In the genomic region with DNA sequence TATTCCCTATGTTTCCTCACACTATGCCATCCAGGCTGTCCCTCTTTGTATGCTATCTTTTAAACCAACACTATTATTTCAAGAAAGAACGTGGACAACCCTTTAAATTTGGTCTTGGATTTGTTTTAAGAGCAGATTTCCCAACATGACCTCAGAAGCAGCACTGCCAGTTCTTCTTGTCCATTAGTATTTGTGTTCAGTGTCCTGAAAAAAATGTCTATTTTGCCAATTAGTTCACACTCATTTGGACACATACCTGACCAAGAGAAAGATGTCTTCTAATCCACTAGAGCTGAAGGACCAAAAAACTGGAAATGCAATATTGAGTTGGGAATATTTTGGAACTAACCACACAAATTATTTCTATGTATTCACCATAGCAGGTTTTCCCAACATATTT, we compare ENCODE assay signal across 28 cellular contexts.
"Had no signal": no experiment of that assay in that cellular context is flagged by ENCODE, and none has a peak within 500 bp of the region (broad histone marks: within the 10 kb centered on the region; RNA-seq: fewer than 3 reads in every experiment).

No MANE protein-coding gene starts in this region.

- ATAC-seq: activated CD8-positive, alpha-beta T cell treated with anti-CD3 and anti-CD28 coated beads, Interleukin-2, amount 10 ng/mL, durations not matched to agents 7 days and 5 days; PC-3 had no signal

- H3K36me3 ChIP-seq: ascending aorta, breast epithelium, MG63, Peyer's patch had no signal

- H3K27me3 Mint-ChIP-seq: activated CD4-positive, alpha-beta T cell treated with anti-CD3 and anti-CD28 coated beads, Interleukin-2, amount 10 ng/mL, durations not matched to agents 24 days and 14 days; activated naive CD4-positive, alpha-beta T cell treated with anti-CD3 and anti-CD28 coated beads, Interleukin-2, amount 50 U/mL, for 24 hours; activated naive CD8-positive, alpha-beta T cell treated with anti-CD3 and anti-CD28 coated beads, Interleukin-2, amount 10 ng/mL, durations not matched to agents 7 days and 5 days had no signal

- H3K4me3 ChIP-seq: ascending aorta, breast epithelium, MG63, Peyer's patch had no signal

- FAIRE-seq: TTC549 had no signal

- H3K36me3 Mint-ChIP-seq: activated naive CD4-positive, alpha-beta T cell treated with anti-CD3 and anti-CD28 coated beads, Interleukin-2, amount 50 U/mL, for 24 hours; activated naive CD8-positive, alpha-beta T cell treated with anti-CD3 and anti-CD28 coated beads, Interleukin-2, amount 10 ng/mL, durations not matched to agents 7 days and 5 days had no signal

- DNase-seq: activated CD4-positive, alpha-beta T cell treated with anti-CD3 and anti-CD28 coated beads, Interleukin-2, amount 10 ng/mL, durations not matched to agents 24 days and 14 days; activated CD4-positive, alpha-beta T cell treated with anti-CD3 and anti-CD28 coated beads, Interleukin-2, amount 50 U/mL, for 4 hours; activated CD8-positive, alpha-beta T cell treated with anti-CD3 and anti-CD28 coated beads, Interleukin-2, amount 10 ng/mL, durations not matched to agents 7 days and 5 days; activated gamma-delta T cell; activated naive CD4-positive, alpha-beta T cell treated with Interleukin-2 at 50 U/mL for 16 hours; activated naive CD8-positive, alpha-beta T cell treated with anti-CD3 and anti-CD28 coated beads, Interleukin-2, amount 10 ng/mL, durations not matched to agents 7 days and 5 days; activated T-cell treated with anti-CD3 and anti-CD28 coated beads, Interleukin-2, amount 50 U/mL, for 24 hours; amygdala; Kasumi-1; KG1; MG63; NCI-H1048; NCI-H1436 treated with DMSO at 0.1 percent for 48 hours; NCI-H1694 treated with DMSO at 0.1 percent for 48 hours; NCI-H2029; NCI-H510A; NCI-H526; NCI-H748 treated with DMSO at 0.1 percent for 48 hours; NK-92 treated with Interleukin-12 subunit alpha and Interleukin-12 subunit beta, amount 100 ng/mL, for 24 hours; PC-3; Peyer's patch; RPMI8226 had no signal

- H3K9me3 ChIP-seq: ascending aorta, breast epithelium, MG63, Peyer's patch had no signal

- H3K27me3 ChIP-seq: ascending aorta, MG63, Peyer's patch had no signal

- H3K4me1 Mint-ChIP-seq: activated CD4-positive, alpha-beta T cell treated with anti-CD3 and anti-CD28 coated beads, Interleukin-2, amount 10 ng/mL, durations not matched to agents 24 days and 14 days; activated naive CD4-positive, alpha-beta T cell treated with anti-CD3 and anti-CD28 coated beads, Interleukin-2, amount 50 U/mL, for 24 hours; activated naive CD8-positive, alpha-beta T cell treated with anti-CD3 and anti-CD28 coated beads, Interleukin-2, amount 10 ng/mL, durations not matched to agents 7 days and 5 days had no signal

- H3K27ac ChIP-seq: ascending aorta, breast epithelium, Peyer's patch had no signal

- H3K4me1 ChIP-seq: ascending aorta, breast epithelium, Peyer's patch had no signal

- H3K9me3 Mint-ChIP-seq: activated CD4-positive, alpha-beta T cell treated with anti-CD3 and anti-CD28 coated beads, Interleukin-2, amount 10 ng/mL, durations not matched to agents 24 days and 14 days; activated naive CD4-positive, alpha-beta T cell treated with anti-CD3 and anti-CD28 coated beads, Interleukin-2, amount 50 U/mL, for 24 hours; activated naive CD8-positive, alpha-beta T cell treated with anti-CD3 and anti-CD28 coated beads, Interleukin-2, amount 10 ng/mL, durations not matched to agents 7 days and 5 days; activated T-cell treated with anti-CD3 and anti-CD28 coated beads, Interleukin-2, amount 50 U/mL, for 24 hours; activated T-helper 2 cell treated with anti-CD3 and anti-CD28 coated beads, Interferon-gamma antibody, Interleukin-2, Interleukin-4, amounts not matched to agents 10 μg/mL and 5 μg/mL and 100 μg/mL, durations not matched to agents 14 hours and 24 hours and 36 hours; T-helper 2 cell treated with Interferon-gamma antibody and Interleukin-4, amounts not matched to agents 5 μg/mL and 100 μg/mL, for 36 hours had no signal

- H3K4me3 Mint-ChIP-seq: activated CD4-positive, alpha-beta T cell treated with anti-CD3 and anti-CD28 coated beads, Interleukin-2, amount 10 ng/mL, durations not matched to agents 24 days and 14 days; activated CD8-positive, alpha-beta T cell treated with anti-CD3 and anti-CD28 coated beads, Interleukin-2, amount 10 ng/mL, durations not matched to agents 7 days and 5 days; activated naive CD4-positive, alpha-beta T cell treated with anti-CD3 and anti-CD28 coated beads, Interleukin-2, amount 50 U/mL, for 24 hours; activated naive CD8-positive, alpha-beta T cell treated with anti-CD3 and anti-CD28 coated beads, Interleukin-2, amount 10 ng/mL, durations not matched to agents 7 days and 5 days; activated T-cell treated with anti-CD3 and anti-CD28 coated beads, Interleukin-2, amount 50 U/mL, for 24 hours; T-helper 2 cell treated with Interferon-gamma antibody and Interleukin-4, amounts not matched to agents 5 μg/mL and 100 μg/mL, for 36 hours had no signal

- H3K27ac Mint-ChIP-seq: activated CD4-positive, alpha-beta T cell treated with anti-CD3 and anti-CD28 coated beads, Interleukin-2, amount 10 ng/mL, durations not matched to agents 24 days and 14 days; activated CD8-positive, alpha-beta T cell treated with anti-CD3 and anti-CD28 coated beads, Interleukin-2, amount 10 ng/mL, durations not matched to agents 7 days and 5 days; activated naive CD4-positive, alpha-beta T cell treated with anti-CD3 and anti-CD28 coated beads, Interleukin-2, amount 50 U/mL, for 24 hours; activated naive CD8-positive, alpha-beta T cell treated with anti-CD3 and anti-CD28 coated beads, Interleukin-2, amount 10 ng/mL, durations not matched to agents 7 days and 5 days; activated T-cell treated with anti-CD3 and anti-CD28 coated beads, Interleukin-2, amount 50 U/mL, for 24 hours; activated T-helper 2 cell treated with anti-CD3 and anti-CD28 coated beads, Interferon-gamma antibody, Interleukin-2, Interleukin-4, amounts not matched to agents 10 μg/mL and 5 μg/mL and 100 μg/mL, durations not matched to agents 14 hours and 24 hours and 36 hours; T-helper 2 cell treated with Interferon-gamma antibody and Interleukin-4, amounts not matched to agents 5 μg/mL and 100 μg/mL, for 36 hours had no signal
